ENCODE assay signal across 10 cellular contexts in the genomic region with DNA sequence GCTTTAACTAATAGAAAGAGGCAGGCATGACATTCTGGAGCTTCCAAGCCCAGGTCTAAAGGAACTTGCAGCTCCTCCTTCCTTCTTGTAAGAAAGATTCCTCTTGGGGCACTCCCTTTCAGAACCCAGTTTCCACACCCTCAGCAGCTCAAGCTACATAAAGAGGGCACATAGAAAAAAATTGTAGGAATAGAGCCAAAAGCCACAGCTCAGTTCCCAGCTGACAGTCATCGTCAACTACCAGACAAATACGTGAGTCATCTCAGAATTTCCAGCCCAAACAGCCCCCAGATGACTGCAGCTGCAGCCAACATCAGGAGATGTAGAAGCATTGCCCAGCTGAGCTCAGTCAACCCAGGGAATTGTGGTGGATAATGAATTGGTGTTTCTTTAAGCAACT.
DNase-seq lines count a peak whose midpoint lies in the region; ATAC-seq, FAIRE-seq and TF ChIP-seq lines count a peak whose summit lies in the region.
"Had no signal": no experiment of that assay in that cellular context is flagged by ENCODE, and none has a peak within 500 bp of the region (broad histone marks: within the 10 kb centered on the region; RNA-seq: fewer than 3 reads in every experiment).

No MANE protein-coding gene starts in this region.

- FAIRE-seq in A549 (lab: Jason Lieb, UNC) = no peak

- no peak for TF ChIP-seq POLR2A in A549 (IDR thresholded peaks at IDR 0.05; ENCODE audit: low read length)
- no peak for TF ChIP-seq POLR2A in body of pancreas (IDR thresholded peaks at IDR 0.05)

- peak; percentile 3 to 57 for DNase-seq in A549 (ENCODE audit: low read depth in 1 of 2, low spot score in 1 of 2)
- peak; percentile 13 for DNase-seq in HT-29 (ENCODE audit: low spot score)
- DNase-seq in body of pancreas = peak in 1 of 4 donors; percentile 16
- DNase-seq in inferior parietal cortex (ENCODE audit: extremely low spot score) = peak; percentile 40
- no peak for DNase-seq in NAMALWA (ENCODE audit: low spot score)
- DNase-seq in NCI-H1694 treated with DMSO at 0.1 percent for 48 hours (lab: John Stamatoyannopoulos, UW) = no peak
- no peak for DNase-seq in activated effector memory CD4-positive, alpha-beta T cell treated with anti-CD3 and anti-CD28 coated beads, Interleukin-2, amount 50 U/mL, for 16 hours
- DNase-seq in SKM-1 treated with dmso at 0.1 percent for 144 hours (lab: John Stamatoyannopoulos, UW; ENCODE audit: unreplicated experiment) = no peak
- DNase-seq: activated B cell treated with CpG ODN at 0.5 μM for 24 hours, KG1 had no signal

- H3K4me2 ChIP-seq in A549 = no peak overlapping the region; the same call in 2 of the 3 replicates

- H3K4me1 ChIP-seq in A549 (no peaks in the 10 kb centered on the region), body of pancreas (no peaks in the 10 kb centered on the region)

- no peak overlapping the region for H3K27ac ChIP-seq in A549
- H3K27ac ChIP-seq in body of pancreas = no peak overlapping the region

- H3K36me3 ChIP-seq in body of pancreas (replicated peaks in 1 of 2; ENCODE audit: insufficient read depth in 1 of 2, low read depth in 2 of 2) = no peaks in the 10 kb centered on the region

- TF ChIP-seq CTCF in A549 (IDR thresholded peaks at IDR 0.05) = no peak
- no peak for TF ChIP-seq CTCF in body of pancreas (IDR thresholded peaks at IDR 0.05)

- CTCF ChIA-PET in A549 (lab: Yijun Ruan, JAX) = no interaction called here

- ATAC-seq in A549 = peak; percentile 46 to 64; a peak in 4 of 6 replicates
- peak; percentile 30 for ATAC-seq in body of pancreas

- POLR2A ChIA-PET in A549 (lab: Yijun Ruan, JAX) = no interaction called here

- H3K9me3 ChIP-seq in A549 (no peaks in the 10 kb centered on the region), body of pancreas (no peaks in the 10 kb centered on the region)

- no peak for TF ChIP-seq RAD21 in A549 (conservative IDR thresholded peaks at IDR 0.05 in 1 of 2, IDR thresholded peaks at IDR 0.05 in 1 of 2)

- 7% methylated on average over 2 of the region's 2 CpGs for WGBS in A549 (ENCODE audit: missing lambda C conversion rate)
- WGBS in body of pancreas, 2 donors = 22 to 50% methylated on average over 2 of the region's 2 CpGs

- intact Hi-C loops in body of pancreas (cut with DNase I) = loop anchor here (5.0 kb wide), 1 partner anchor 125 kb away; no protein-coding TSS in a partner anchor

- no peak for TF ChIP-seq EP300 in A549 (IDR thresholded peaks at IDR 0.05)

- H3K27me3 ChIP-seq in body of pancreas = no peaks in the 10 kb centered on the region

- no peak overlapping the region for H3K4me3 ChIP-seq in A549
- H3K4me3 ChIP-seq in body of pancreas = no peak overlapping the region

TF ChIP-seq in A549, 52 proteins besides CTCF, POLR2A, EP300 and RAD21:
- TF ChIP-seq ZNF302 (CRISPR knock-in tag; IDR thresholded peaks at IDR 0.05) = no peak
- TF ChIP-seq FOSL2 (IDR thresholded peaks at IDR 0.05) = 0 out of 2 replicates have a peak, but pooled peaks have one; percentile 11
- no peak; the same call in 1 of the 2 replicates for TF ChIP-seq FOSL2 (CRISPR knock-in tag; IDR thresholded peaks at IDR 0.05)

Comparison
In these comparisons a context has a peak if more than half of its experiments do, and no peak if none do; other contexts are left out.
1. DNase-seq: peak in A549 (2 of 2), HT-29 (single experiment) and inferior parietal cortex (single experiment); none in NAMALWA (single experiment), NCI-H1694 treated with DMSO at 0.1 percent for 48 hours (single experiment), activated effector memory CD4-positive, alpha-beta T cell treated with anti-CD3 and anti-CD28 coated beads, Interleukin-2, amount 50 U/mL, for 16 hours (single experiment) and SKM-1 treated with dmso at 0.1 percent for 144 hours (single experiment).